In the genomic region with DNA sequence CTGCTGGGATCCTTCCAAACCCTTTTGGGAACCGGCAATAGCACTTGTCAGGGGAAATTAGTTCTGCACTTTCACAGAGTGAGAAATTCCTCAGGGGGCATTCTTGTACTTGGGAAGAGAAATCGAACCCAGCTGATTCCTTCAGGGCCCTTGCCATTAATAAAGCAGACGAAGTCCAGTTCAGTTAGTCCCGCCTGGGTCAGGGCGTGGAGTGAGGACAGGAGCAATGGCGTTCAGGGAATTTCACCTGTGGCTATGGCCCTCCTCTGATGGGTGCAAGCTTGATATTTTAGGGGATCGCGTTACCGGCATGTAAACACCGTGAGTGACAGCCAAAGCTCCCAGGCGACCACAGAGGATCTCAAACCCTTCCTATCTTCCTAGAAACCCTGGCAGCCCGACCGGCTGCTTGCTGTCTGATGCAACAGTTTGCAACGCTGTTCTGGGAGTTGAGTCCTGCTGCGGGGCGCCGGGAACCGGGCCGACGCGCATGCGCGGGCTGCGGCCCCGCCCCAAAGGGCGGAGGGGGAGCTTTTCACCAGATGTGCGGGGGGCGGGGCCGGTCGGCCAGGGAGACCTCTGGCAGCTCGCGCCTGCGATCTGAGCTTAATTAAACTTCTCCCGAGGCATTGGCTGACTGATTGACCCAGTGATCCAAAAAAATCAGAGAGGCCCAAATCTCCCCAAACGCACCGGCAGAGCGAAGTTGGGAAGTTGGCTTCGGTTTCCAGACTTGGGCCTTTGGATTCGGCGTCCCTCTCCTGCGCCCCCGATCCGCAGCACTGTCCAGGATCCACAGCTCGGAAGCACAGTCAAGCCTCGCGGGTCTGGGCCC, we compare ENCODE assay signal across 8 cellular contexts. TPM values are rescaled to one million over a fixed set of nuclear protein-coding genes. Genes with fewer than 3 reads are reported as not detected.
DNase-seq lines count a peak whose midpoint lies in the region; ATAC-seq, FAIRE-seq and TF ChIP-seq lines count a peak whose summit lies in the region.

No MANE protein-coding gene starts in this region.

- TF ChIP-seq CTCF in keratinocyte (optimal IDR thresholded peaks at IDR 0.05 in 1 of 3, IDR thresholded peaks at IDR 0.05 in 1 of 3, conservative IDR thresholded peaks at IDR 0.05 in 1 of 3; ENCODE audit: extremely low read depth in 1 of 3, insufficient read depth in 2 of 3, low read length in 3 of 3), result no peak

- in situ Hi-C loops in GM18951 (cut with MboI; ENCODE audit: low sequenced_read_pairs, unreplicated experiment), result loop anchor here (10.0 kb wide), 1 partner anchor 72 kb away; no protein-coding TSS in a partner anchor

- H3K4me2 ChIP-seq in keratinocyte (ENCODE audit: control insufficient read depth, extremely low read depth, insufficient read depth, low read depth, low read length), result peak overlapping the region; percentile 100

- no peak for FAIRE-seq in keratinocyte (lab: Jason Lieb, UNC)

- H3K9me1 ChIP-seq in keratinocyte (ENCODE audit: control insufficient read depth, extremely low read depth, insufficient read depth, low read length), result no peaks in the 10 kb centered on the region

- peak overlapping the region; percentile 96 for H3K9ac ChIP-seq in keratinocyte (ENCODE audit: control insufficient read depth, extremely low read depth, insufficient read depth, low read length)

- peaks cover 6% of the 10 kb centered on the region for H3K36me3 Mint-ChIP-seq in central memory CD8-positive, alpha-beta T cell (ENCODE audit: insufficient read depth)

- H2AFZ ChIP-seq in keratinocyte (ENCODE audit: control insufficient read depth, low read length), result peak overlapping the region; percentile 95

- H3K27me3 ChIP-seq in keratinocyte (ENCODE audit: control insufficient read depth, extremely low read depth, insufficient read depth, low read length), result no peaks in the 10 kb centered on the region

- peaks cover 9% of the 10 kb centered on the region for H3K4me1 Mint-ChIP-seq in central memory CD8-positive, alpha-beta T cell

- H3K4me3 ChIP-seq in keratinocyte (ENCODE audit: control insufficient read depth in 2 of 3, extremely low read depth in 1 of 3, insufficient read depth in 2 of 3, low read depth in 1 of 3, low read length in 3 of 3), result peak overlapping the region; percentile 40 to 89 (median 75)

- H3K9me3 ChIP-seq in keratinocyte (ENCODE audit: control insufficient read depth, low read depth, low read length), result no peaks in the 10 kb centered on the region

- peaks cover 55% of the 10 kb centered on the region for H3K4me1 ChIP-seq in keratinocyte (ENCODE audit: control insufficient read depth, extremely low read depth, insufficient read depth, low read length)

- no peaks in the 10 kb centered on the region for H3K36me3 ChIP-seq in keratinocyte (ENCODE audit: control insufficient read depth in 2 of 2, extremely low read depth in 1 of 2, insufficient read depth in 2 of 2, low read length in 2 of 2)

- DNase-seq in AG08395 (ENCODE audit: low spot score) (peak; percentile 98), NCI-H226 (peak; percentile 87), keratinocyte (ENCODE audit: low read depth, low spot score) (peak; percentile 87)
- DNase-seq in central memory CD8-positive, alpha-beta T cell (ENCODE audit: low spot score in 2 of 2), result peak; percentile 66 to 70
- DNase-seq in stimulated activated CD4-positive, alpha-beta T cell treated with anti-CD3 and anti-CD28 coated beads, Interleukin-12 subunit alpha, Interleukin-12 subunit beta, amount 100 ng/mL, for 24 hours (ENCODE audit: low read depth in 2 of 2), result peak; percentile 77 to 89

- dilution Hi-C loops in keratinocyte (cut with MboI; ENCODE audit: extremely low pct_ligation_motif_present, low sequenced_read_pairs), result no loop called here

- H4K20me1 ChIP-seq in keratinocyte (ENCODE audit: control insufficient read depth, extremely low read depth, insufficient read depth, low read length), result no peaks in the 10 kb centered on the region

- peak; percentile 77 for ATAC-seq in HG03280 (IDR thresholded peaks at IDR 0.05; ENCODE audit: unreplicated experiment)
- peak; percentile 75 to 76 for ATAC-seq in activated CD4-positive, CD25-positive, alpha-beta regulatory T cell treated with anti-CD3 and anti-CD28 coated beads, Interleukin-2, amount 50 U/mL, for 24 hours
- ATAC-seq in central memory CD8-positive, alpha-beta T cell (replicated peaks; ENCODE audit: extremely low read depth, poor library complexity, severe bottlenecking), result peak; percentile 27

- H3K79me2 ChIP-seq in keratinocyte (ENCODE audit: control insufficient read depth, insufficient read depth, low read length), result no peaks in the 10 kb centered on the region

- H3K9me3 Mint-ChIP-seq in central memory CD8-positive, alpha-beta T cell, result no peaks in the 10 kb centered on the region

- H3K4me3 Mint-ChIP-seq in central memory CD8-positive, alpha-beta T cell, result peak overlapping the region; percentile 76

- peak overlapping the region; percentile 99 for H3K27ac ChIP-seq in keratinocyte (ENCODE audit: control insufficient read depth, insufficient read depth, low read length)

- peak; percentile 85 for TF ChIP-seq POLR2A in GM18951 (IDR thresholded peaks at IDR 0.05; ENCODE audit: extremely low read depth, insufficient read depth, insufficient read length)

- H3K27me3 Mint-ChIP-seq in central memory CD8-positive, alpha-beta T cell, result no peaks in the 10 kb centered on the region

- no peak overlapping the region for H3K27ac Mint-ChIP-seq in central memory CD8-positive, alpha-beta T cell (ENCODE audit: low read depth)

RNA-seq across cellular contexts. Expression of gene CREB3L1, which starts 34.3 kb away (rescaled TPM):
- polyA plus RNA-seq in keratinocyte, result 0.06 to 0.19 TPM in 2 of 3 replicates, not detected in the other
- polyA plus RNA-seq in keratinocyte (2011; ENCODE audit: low read depth), result 0.65 TPM
- polyA plus RNA-seq in keratinocyte (2011; cell fraction: cytosol; rRNA removed), result 0.06 and 0.18 TPM in 2 replicates
- 0.31 TPM in 2 replicates for polyA plus RNA-seq in keratinocyte (2011; cell fraction: nucleus; rRNA removed)
- 0.18 and 0.23 TPM in 2 replicates for polyA plus RNA-seq in keratinocyte (2012; ENCODE audit: low replicate concordance)
- 3.4 TPM in 1 of 3 replicates, not detected in the others for polyA minus RNA-seq in keratinocyte
- polyA minus RNA-seq in keratinocyte (2011; cell fraction: cytosol; rRNA and poly(A)+ RNA removed), result 1.9 TPM
- polyA minus RNA-seq in keratinocyte (2011; cell fraction: nucleus; rRNA and poly(A)+ RNA removed), result 0.70 TPM in 1 of 2 replicates, not detected in the other

Comparison
In these comparisons a context has a peak if more than half of its experiments do, and no peak if none do; other contexts are left out.
1. Peak in every context shown above with its lines: DNase-seq, ATAC-seq, H3K4me3 ChIP-seq and H3K27ac ChIP-seq.
2. ATAC-seq: peak in every context shown above with its lines; median percentile 77 in HG03280; 76 in activated CD4-positive, CD25-positive, alpha-beta regulatory T cell treated with anti-CD3 and anti-CD28 coated beads, Interleukin-2, amount 50 U/mL, for 24 hours; 27 in central memory CD8-positive, alpha-beta T cell.